ENCODE assay signal across 27 cellular contexts in the genomic region with DNA sequence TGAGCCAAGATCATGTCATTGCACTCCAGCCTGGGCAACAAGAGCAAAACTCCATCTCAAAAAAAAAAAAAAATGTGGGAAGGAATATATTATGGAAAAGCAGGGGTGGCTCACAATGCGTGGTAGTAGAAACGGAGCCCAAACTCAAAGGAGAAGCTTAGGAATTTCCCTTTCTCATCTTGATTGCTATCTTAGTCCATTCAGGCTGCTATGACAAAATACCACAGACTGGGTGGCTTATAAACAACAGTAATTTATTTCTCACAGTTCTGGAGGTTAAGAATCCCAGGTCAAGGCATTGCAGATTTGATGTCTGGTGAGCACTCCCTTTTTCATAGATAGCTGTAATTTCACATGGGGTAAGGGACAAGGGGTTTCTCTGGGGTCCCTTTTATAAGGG.
DNase-seq lines count a peak whose midpoint lies in the region; ATAC-seq, FAIRE-seq and TF ChIP-seq lines count a peak whose summit lies in the region.
"Had no signal": no experiment of that assay in that cellular context is flagged by ENCODE, and none has a peak within 500 bp of the region (broad histone marks: within the 10 kb centered on the region; RNA-seq: fewer than 3 reads in every experiment).

No MANE protein-coding gene starts in this region.

- peak overlapping the region; percentile 30; the same call in 1 of the 2 replicates for H3K14ac ChIP-seq in IMR-90 (replicated peaks; ENCODE audit: low read depth, low read length)

- H2AFZ ChIP-seq in IMR-90 (replicated peaks; ENCODE audit: low read length, poor library complexity) (no peak overlapping the region), K562 (ENCODE audit: low read depth, low read length) (no peak overlapping the region)
- H2AFZ ChIP-seq: neural progenitor cell had no signal

- POLR2A ChIA-PET in IMR-90 (lab: Charles Lee; ENCODE audit: unreplicated experiment) (interaction anchor here (0.6 to 0.7 kb wide), 2 partner anchors 42 to 360 kb away, joined by 3 to 8 read pairs; no protein-coding TSS in a partner anchor), K562 (lab: Yijun Ruan, JAX) (interaction anchor here (0.6 kb wide), 1 partner anchor 617 kb away, joined by 3 read pairs; no protein-coding TSS in a partner anchor)
- POLR2A ChIA-PET in CD8-positive, alpha-beta memory T cell (lab: Charles Lee) = no interaction called here

- H3K4me3 Mint-ChIP-seq in nephron = no peak overlapping the region
- H3K4me3 Mint-ChIP-seq in CD8-positive, alpha-beta memory T cell = no peak overlapping the region
- H3K4me3 Mint-ChIP-seq: activated CD4-positive, alpha-beta T cell treated with anti-CD3 and anti-CD28 coated beads for 36 hours; neural progenitor cell had no signal

- H3K4me1 ChIP-seq in IMR-90 (ENCODE audit: control insufficient read depth, insufficient read depth, low read length) = peaks cover 17% of the 10 kb centered on the region
- no peaks in the 10 kb centered on the region; a peak in 1 of 5 replicates for H3K4me1 ChIP-seq in K562 (replicated peaks in 1 of 2; ENCODE audit: control insufficient read depth in 2 of 2, insufficient read depth in 2 of 2, low read length in 2 of 2)
- H3K4me1 ChIP-seq in CD8-positive, alpha-beta memory T cell (ENCODE audit: insufficient read depth, low read length) = no peaks in the 10 kb centered on the region
- H3K4me1 ChIP-seq: gastrocnemius medialis, sigmoid colon had no signal

- H3K9me1 ChIP-seq in IMR-90 (ENCODE audit: insufficient read depth, low read length) = peaks cover 8% of the 10 kb centered on the region; the same call in 1 of the 2 replicates
- H3K9me1 ChIP-seq in K562 (ENCODE audit: control insufficient read depth, insufficient read depth, low read length) = no peaks in the 10 kb centered on the region

- H3K9me3 Mint-ChIP-seq in nephron = no peaks in the 10 kb centered on the region
- H3K9me3 Mint-ChIP-seq in CD8-positive, alpha-beta memory T cell = no peaks in the 10 kb centered on the region
- H3K9me3 Mint-ChIP-seq: neural progenitor cell had no signal

- ATAC-seq in IMR-90 (ENCODE audit: low read depth) = no peak
- no peak for ATAC-seq in K562
- ATAC-seq in GM19351 (IDR thresholded peaks at IDR 0.05; ENCODE audit: unreplicated experiment) = no peak
- ATAC-seq: activated CD4-positive, alpha-beta T cell treated with anti-CD3 and anti-CD28 coated beads for 36 hours; esophagus mucosa; gastrocnemius medialis; mucosa of descending colon had no signal

- H3K36me3 Mint-ChIP-seq in nephron (ENCODE audit: low read depth) = no peaks in the 10 kb centered on the region
- H3K36me3 Mint-ChIP-seq in CD8-positive, alpha-beta memory T cell = no peaks in the 10 kb centered on the region
- H3K36me3 Mint-ChIP-seq: neural progenitor cell had no signal

- H4K5ac ChIP-seq in IMR-90 (ENCODE audit: low read depth, low read length) = 0 out of 2 replicates have a peak overlapping the region, but pooled peaks have one; percentile 36

- no peak for FAIRE-seq in K562 (lab: Jason Lieb, UNC)
- FAIRE-seq: GM18507, H1 had no signal

- TF ChIP-seq CTCF in IMR-90 (conservative IDR thresholded peaks at IDR 0.05; ENCODE audit: low read depth, low read length) (no peak), K562 (IDR thresholded peaks at IDR 0.05 in 2 of 3, conservative IDR thresholded peaks at IDR 0.05 in 1 of 3; ENCODE audit: insufficient read depth in 2 of 3, low read depth in 1 of 3, low read length in 3 of 3) (no peak), nephron (IDR thresholded peaks at IDR 0.05; ENCODE audit: unreplicated experiment in 3 of 3) (no peak)

- H3K4me2 ChIP-seq in IMR-90 (ENCODE audit: low read depth, low read length) (no peak overlapping the region; the same call in 1 of the 2 replicates), K562 (ENCODE audit: insufficient read depth, low read length) (no peak overlapping the region)
- H3K4me2 ChIP-seq: neural progenitor cell had no signal

- H2AK5ac ChIP-seq in IMR-90 (ENCODE audit: low read depth, low read length) = peak overlapping the region; percentile 30; the same call in 1 of the 2 replicates

- H3K23ac ChIP-seq in IMR-90 (ENCODE audit: low read depth, low read length) = peak overlapping the region; percentile 44; the same call in 1 of the 2 replicates

- BruUV-seq in IMR-90 (replicated peaks; lab: Mats Ljungman, UMichigan) (no TSS peak), K562 (replicated peaks; lab: Mats Ljungman, UMichigan) (no TSS peak)

- H3K4me3 ChIP-seq in IMR-90 (ENCODE audit: insufficient read depth, low read depth, low read length) (no peak overlapping the region), K562 (no peak overlapping the region)
- H3K4me3 ChIP-seq in CD8-positive, alpha-beta memory T cell (ENCODE audit: low read length) = no peak overlapping the region
- H3K4me3 ChIP-seq: colonic mucosa, gastrocnemius medialis, mucosa of descending colon, neural progenitor cell, sigmoid colon, transverse colon had no signal

- H3K27ac ChIP-seq in IMR-90 (ENCODE audit: insufficient read depth, low read length) = peak overlapping the region; percentile 30; the same call in 1 of the 2 replicates
- H3K27ac ChIP-seq in K562 (ENCODE audit: extremely low read depth, low read depth, low read length) = no peak overlapping the region
- no peak overlapping the region for H3K27ac ChIP-seq in CD8-positive, alpha-beta memory T cell (ENCODE audit: low read depth, low read length)
- H3K27ac ChIP-seq: colonic mucosa, gastrocnemius medialis, neural progenitor cell, sigmoid colon had no signal

- intact Hi-C loops in IMR-90 (cut with micrococcal nuclease) (no loop called here), K562 (cut with micrococcal nuclease) (no loop called here)

- H4K8ac ChIP-seq in IMR-90 (ENCODE audit: low read depth in 2 of 2, low read length in 2 of 2) = peak overlapping the region; percentile 23 to 39; a peak in 3 of 4 replicates

- H3K27me3 Mint-ChIP-seq in nephron (ENCODE audit: low read depth) = no peaks in the 10 kb centered on the region
- H3K27me3 Mint-ChIP-seq in CD8-positive, alpha-beta memory T cell = no peaks in the 10 kb centered on the region
- H3K27me3 Mint-ChIP-seq: activated CD4-positive, alpha-beta T cell treated with anti-CD3 and anti-CD28 coated beads for 36 hours; progenitor cell of endocrine pancreas had no signal

- H3K79me2 ChIP-seq in K562 (ENCODE audit: control insufficient read depth, insufficient read depth, low read length) = no peaks in the 10 kb centered on the region

- H3K9ac ChIP-seq in IMR-90 (ENCODE audit: low read depth, low read length) = no peak overlapping the region
- H3K9ac ChIP-seq in K562 (ENCODE audit: insufficient read depth in 1 of 2, low read depth in 2 of 2, low read length in 2 of 2) = no peak overlapping the region
- H3K9ac ChIP-seq: neural progenitor cell had no signal

- no peaks in the 10 kb centered on the region for H3K9me3 ChIP-seq in IMR-90 (ENCODE audit: control insufficient read depth, insufficient read depth, low read length)
- no peaks in the 10 kb centered on the region for H3K9me3 ChIP-seq in K562 (replicated peaks; ENCODE audit: control insufficient read depth, insufficient read depth, low read depth, low read length)
- H3K9me3 ChIP-seq in CD8-positive, alpha-beta memory T cell (ENCODE audit: low read length) = no peaks in the 10 kb centered on the region
- H3K9me3 ChIP-seq: colonic mucosa, gastrocnemius medialis, mucosa of descending colon, sigmoid colon, transverse colon had no signal

- H3K27me3 ChIP-seq in IMR-90 (ENCODE audit: control insufficient read depth, insufficient read depth, low read length) (no peaks in the 10 kb centered on the region), K562 (ENCODE audit: control insufficient read depth in 2 of 2, insufficient read depth in 2 of 2, low read length in 2 of 2) (no peaks in the 10 kb centered on the region)
- no peaks in the 10 kb centered on the region for H3K27me3 ChIP-seq in CD8-positive, alpha-beta memory T cell (ENCODE audit: insufficient read depth, low read length, poor library complexity, severe bottlenecking)
- H3K27me3 ChIP-seq: colonic mucosa, gastrocnemius medialis, neural progenitor cell, sigmoid colon, transverse colon had no signal

- peak overlapping the region; percentile 84; the same call in 1 of the 3 replicates for H2BK15ac ChIP-seq in IMR-90 (ENCODE audit: low read depth, low read length)

- H2BK20ac ChIP-seq in IMR-90 (ENCODE audit: low read depth, low read length) = peak overlapping the region; percentile 85

- H2AK9ac ChIP-seq in IMR-90 (replicated peaks; ENCODE audit: low read depth, low read length, poor library complexity) = no peak overlapping the region

- TF ChIP-seq POLR2A in IMR-90 (IDR thresholded peaks at IDR 0.05; ENCODE audit: low read depth, low read length) (no peak), K562 (conservative IDR thresholded peaks at IDR 0.05) (no peak)

- no peak for TF ChIP-seq EP300 in K562 (IDR thresholded peaks at IDR 0.05; ENCODE audit: low read length)

- H4K20me1 ChIP-seq in IMR-90 (ENCODE audit: insufficient read depth, low read length) (no peaks in the 10 kb centered on the region), K562 (replicated peaks; ENCODE audit: control insufficient read depth, insufficient read depth, low read length) (no peaks in the 10 kb centered on the region)

- dilution Hi-C loops in IMR-90 (cut with HindIII; ENCODE audit: low sequenced_read_pairs, unreplicated experiment) = no loop called here

- H3K36me3 ChIP-seq in IMR-90 (ENCODE audit: control insufficient read depth, insufficient read depth, low read length) = no peaks in the 10 kb centered on the region
- H3K36me3 ChIP-seq in K562 (ENCODE audit: control insufficient read depth, insufficient read depth, low read length) = no peaks in the 10 kb centered on the region
- H3K36me3 ChIP-seq in CD8-positive, alpha-beta memory T cell (ENCODE audit: insufficient read depth, low read length) = no peaks in the 10 kb centered on the region
- H3K36me3 ChIP-seq: colonic mucosa, gastrocnemius medialis, neural progenitor cell, sigmoid colon, transverse colon had no signal

- peak overlapping the region in 2 of 3 experiments; percentile 30 to 84 for H3K27ac Mint-ChIP-seq in nephron
- no peak overlapping the region for H3K27ac Mint-ChIP-seq in CD8-positive, alpha-beta memory T cell
- H3K27ac Mint-ChIP-seq: activated CD4-positive, alpha-beta T cell treated with anti-CD3 and anti-CD28 coated beads for 36 hours; neural progenitor cell had no signal

- peak overlapping the region; percentile 81; the same call in 1 of the 2 replicates for H2BK120ac ChIP-seq in IMR-90 (ENCODE audit: low read depth, low read length)

- H3K79me1 ChIP-seq in IMR-90 (ENCODE audit: low read depth in 1 of 2, low read length in 2 of 2) = 0 out of 4 replicates have a peak, but pooled peaks cover 0 to 2% of the 10 kb centered on the region in 2 experiments

- DNase-seq in EH (ENCODE audit: low read depth) (peak; percentile 88), IMR-90 (no peak), K562 (ENCODE audit: extremely low read depth in 1 of 4, low spot score in 3 of 4) (no peak), mucosa of gallbladder (ENCODE audit: low spot score) (no peak), Kasumi-1 (lab: John Stamatoyannopoulos, UW) (no peak)
- no peak for DNase-seq in CD8-positive, alpha-beta memory T cell
- DNase-seq: activated CD4-positive, alpha-beta T cell treated with anti-CD3 and anti-CD28 coated beads for 36 hours; activated gamma-delta T cell treated with Interleukin-2 at 50 U/mL for 16 hours; colonic mucosa; DMS 273 treated with DMSO at 0.1 percent for 48 hours; gastrocnemius medialis; GF-D8; islet precursor cell; mucosa of descending colon; NCI-H1694 treated with DMSO at 0.1 percent for 48 hours; NCI-H226; NCI-H748 treated with DMSO at 0.1 percent for 48 hours; sigmoid colon; T-helper 1 cell; transverse colon had no signal

- in situ Hi-C loops in IMR-90 (cut with MboI; ENCODE audit: low sequenced_read_pairs) = no loop called here
- in situ Hi-C loops in K562 (cut with MboI) = no loop called here

- H3K4ac ChIP-seq in IMR-90 (ENCODE audit: low read depth, low read length) = peak overlapping the region; percentile 62

- no peak for TF ChIP-seq RAD21 in IMR-90 (IDR thresholded peaks at IDR 0.05; ENCODE audit: low read length)
- no peak for TF ChIP-seq RAD21 in K562 (CRISPR knock-in tag; conservative IDR thresholded peaks at IDR 0.05 in 1 of 2, IDR thresholded peaks at IDR 0.05 in 1 of 2)

- H3K56ac ChIP-seq in IMR-90 (ENCODE audit: extremely low read depth, insufficient read depth, low read length) = no peak overlapping the region

- H4K91ac ChIP-seq in IMR-90 (ENCODE audit: insufficient read depth, low read depth, low read length) = peak overlapping the region; percentile 64

- peaks cover 34% of the 10 kb centered on the region for H3K4me1 Mint-ChIP-seq in nephron
- H3K4me1 Mint-ChIP-seq in CD8-positive, alpha-beta memory T cell = no peaks in the 10 kb centered on the region
- H3K4me1 Mint-ChIP-seq: activated CD4-positive, alpha-beta T cell treated with anti-CD3 and anti-CD28 coated beads for 36 hours had no signal

- CTCF ChIA-PET in IMR-90 (lab: Yijun Ruan, JAX) = interaction anchor here (0.6 to 0.7 kb wide), 2 partner anchors 346 to 357 kb away, joined by 5 to 7 read pairs; no protein-coding TSS in a partner anchor
- CTCF ChIA-PET in K562 (lab: Yijun Ruan, JAX; ENCODE audit: low intra/inter-chr PET ratio) = no interaction called here
- CTCF ChIA-PET in CD8-positive, alpha-beta memory T cell (lab: Charles Lee) = no interaction called here

- no CpG with 5 or more reads among the region's 2 CpGs for WGBS in IMR-90 (ENCODE audit: extremely low coverage in 2 of 2, insufficient read length in 1 of 2), 2 experiments
- WGBS in K562 (ENCODE audit: insufficient coverage, low coverage, missing lambda C conversion rate) = 3% methylated on average over 2 of the region's 2 CpGs

- H2BK5ac ChIP-seq in IMR-90 (ENCODE audit: low read depth, low read length, poor library complexity, severe bottlenecking) = no peak overlapping the region

- no peak overlapping the region for H3K18ac ChIP-seq in IMR-90 (ENCODE audit: low read depth, low read length)

Comparison
In these comparisons a context has a peak if more than half of its experiments do, and no peak if none do; other contexts are left out.
1. H3K27ac Mint-ChIP-seq: peak in nephron (2 of 3); none in CD8-positive, alpha-beta memory T cell (0 of 8).